In genomic region chr19:56707821-56708220, GRCh38 we compare ENCODE assay signal across 22 cellular contexts. TPM values are rescaled to one million over a fixed set of nuclear protein-coding genes. Genes with fewer than 3 reads are reported as not detected.
DNase-seq lines count a peak whose midpoint lies in the region; ATAC-seq and TF ChIP-seq lines count a peak whose summit lies in the region.
"Had no signal": no experiment of that assay in that cellular context is flagged by ENCODE, and none has a peak within 500 bp of the region (broad histone marks: within the 10 kb centered on the region; RNA-seq: fewer than 3 reads in every experiment).

No MANE protein-coding gene starts in this region.

- H3K4me3 ChIP-seq in dorsolateral prefrontal cortex (peak overlapping the region in 8 of 59 donors; percentile 3 to 30 (median 7)), GM23248 (no peak overlapping the region)
- H3K4me3 ChIP-seq in CD4-positive, alpha-beta memory T cell (ENCODE audit: low read length in 2 of 2): no peak overlapping the region

- no peaks in the 10 kb centered on the region for H3K27me3 Mint-ChIP-seq in CD4-positive, alpha-beta memory T cell
- H3K27me3 Mint-ChIP-seq: IgD-negative memory B cell had no signal

- TF ChIP-seq CTCF in dorsolateral prefrontal cortex (IDR thresholded peaks at IDR 0.05 in 54 of 56, conservative IDR thresholded peaks at IDR 0.05 in 2 of 56; ENCODE audit: low read depth in 1 of 56, partially characterized antibody in 56 of 56): peak in 12 of 56 donors; percentile 5 to 28 (median 18)

- H3K4me3 Mint-ChIP-seq in CD4-positive, alpha-beta memory T cell: no peak overlapping the region
- H3K4me3 Mint-ChIP-seq: IgD-negative memory B cell had no signal

- WGBS in GM23248 (ENCODE audit: low coverage in 1 of 2, low lambda C conversion rate in 2 of 2, missing lambda C conversion rate in 2 of 2), 2 experiments: 7 to 11% methylated on average over 3 of the region's 3 CpGs

- no peaks in the 10 kb centered on the region for H3K4me1 ChIP-seq in GM23248 (ENCODE audit: insufficient read depth)
- no peaks in the 10 kb centered on the region for H3K4me1 ChIP-seq in CD4-positive, alpha-beta memory T cell (ENCODE audit: insufficient read depth, low read length)

- CTCF ChIA-PET in CD4-positive, alpha-beta memory T cell (lab: Charles Lee; ENCODE audit: partially characterized antibody): no interaction called here

- no peaks in the 10 kb centered on the region for H3F3A ChIP-seq in GM23248 (ENCODE audit: insufficient read depth)

- H3K9me3 ChIP-seq in GM23248 (ENCODE audit: low read depth): no peaks in the 10 kb centered on the region
- peaks cover 0 to 11% of the 10 kb centered on the region in 2 donors for H3K9me3 ChIP-seq in CD4-positive, alpha-beta memory T cell (ENCODE audit: control insufficient read depth in 1 of 2, low read length in 2 of 2)

- H3K9me3 Mint-ChIP-seq in CD4-positive, alpha-beta memory T cell: peaks cover 5 to 79% (median 52%) of the 10 kb centered on the region in 8 donors

- no peaks in the 10 kb centered on the region for H3K9me2 ChIP-seq in GM23248 (ENCODE audit: insufficient read depth)

- no peak overlapping the region for H3K9ac ChIP-seq in GM23248

- H3K27ac ChIP-seq in dorsolateral prefrontal cortex (peak overlapping the region; percentile 30 to 95 (median 86)), layer of hippocampus (ENCODE audit: low read depth, low read length) (peak overlapping the region; percentile 39), GM23248 (no peak overlapping the region)
- no peak overlapping the region for H3K27ac ChIP-seq in CD4-positive, alpha-beta memory T cell (ENCODE audit: low read depth, low read length)
- H3K27ac ChIP-seq: 22Rv1, C4-2B had no signal

- intact Hi-C loops in dorsolateral prefrontal cortex (cut with DNase I): no loop called here
- intact Hi-C loops in CD4-positive, alpha-beta memory T cell (cut with micrococcal nuclease): no loop called here

- ATAC-seq in GM18867 (IDR thresholded peaks at IDR 0.05; ENCODE audit: unreplicated experiment): no peak
- ATAC-seq: PC-3 had no signal

- in situ Hi-C loops in GM23248 (cut with MboI): no loop called here

- H3K27ac Mint-ChIP-seq in CD4-positive, alpha-beta memory T cell: no peak overlapping the region
- H3K27ac Mint-ChIP-seq: IgD-negative memory B cell had no signal

- peaks cover 2 to 14% of the 10 kb centered on the region in 2 donors for H3K36me3 Mint-ChIP-seq in CD4-positive, alpha-beta memory T cell
- H3K36me3 Mint-ChIP-seq: IgD-negative memory B cell had no signal

- H3K36me3 ChIP-seq in GM23248 (ENCODE audit: low read depth): no peaks in the 10 kb centered on the region
- no peaks in the 10 kb centered on the region for H3K36me3 ChIP-seq in CD4-positive, alpha-beta memory T cell (ENCODE audit: insufficient read depth, low read length)

- DNase-seq in Ammon's horn (ENCODE audit: low spot score): peak; percentile 94
- peak in 5 of 10 donors; percentile 43 to 80 (median 59) for DNase-seq in dorsolateral prefrontal cortex
- peak; percentile 96 for DNase-seq in putamen (ENCODE audit: low spot score)
- DNase-seq in NCI-H2171 (lab: John Stamatoyannopoulos, UW): no peak
- no peak for DNase-seq in GM23248
- no peak for DNase-seq in CD4-positive, alpha-beta memory T cell
- DNase-seq: ACHN, GDM1, Karpas-422, MV-4-11, NCI-H1105 treated with DMSO at 0.1 percent for 48 hours, NCI-H1694, NCI-H2081, NCI-H446, NCI-H526, PC-3, Right ventricle myocardium superior had no signal

- no peaks in the 10 kb centered on the region for H4K20me1 ChIP-seq in GM23248 (ENCODE audit: insufficient read depth)

- H3K27me3 ChIP-seq in dorsolateral prefrontal cortex (no peaks in the 10 kb centered on the region), layer of hippocampus (ENCODE audit: control insufficient read depth, insufficient read depth, low read length) (no peaks in the 10 kb centered on the region), GM23248 (replicated peaks; ENCODE audit: insufficient read depth) (no peaks in the 10 kb centered on the region)
- no peaks in the 10 kb centered on the region for H3K27me3 ChIP-seq in CD4-positive, alpha-beta memory T cell (ENCODE audit: insufficient read depth, low read length)

- H3K4me2 ChIP-seq in GM23248 (ENCODE audit: unreplicated experiment): no peak overlapping the region

- no peaks in the 10 kb centered on the region for H3K4me1 Mint-ChIP-seq in CD4-positive, alpha-beta memory T cell
- H3K4me1 Mint-ChIP-seq: IgD-negative memory B cell had no signal

- no peak overlapping the region for H2AFZ ChIP-seq in GM23248

- no peaks in the 10 kb centered on the region for H3K79me2 ChIP-seq in GM23248 (ENCODE audit: insufficient read depth)

- POLR2A ChIA-PET in CD4-positive, alpha-beta memory T cell (lab: Charles Lee; ENCODE audit: partially characterized antibody): no interaction called here

RNA-seq across cellular contexts. Expression of gene ZNF835, which starts 36.3 kb away (rescaled TPM):
- 10 to 100 TPM in 70 of 120 experiments, 1 to 10 TPM in 50; 4.6 to 16.9 (median 10.4) TPM for total RNA-seq in dorsolateral prefrontal cortex
- not detected in 2 replicates for total RNA-seq in GM23248 (2014; rRNA removed; shearing (Covaris generic))
- 0.09 TPM in 1 of 2 replicates, not detected in the other for polyA plus RNA-seq in GM23248 (2016; fragmentation: Nextera tagmentation; extraction: Ambion mirVana)
- 1 to 10 TPM; 3.2 to 3.8 TPM for total RNA-seq in CD4-positive, alpha-beta memory T cell
- 1 to 10 TPM in 1 of 2 donors, under 1 TPM in 1; 0.64 to 3.7 TPM for polyA plus RNA-seq in CD4-positive, alpha-beta memory T cell
- total RNA-seq: PC-3 had no signal

Comparison
In these comparisons a context has a peak if more than half of its experiments do, and no peak if none do; other contexts are left out.
1. DNase-seq: peak in Ammon's horn (single experiment) and putamen (single experiment); none in NCI-H2171 (single experiment), GM23248 (single experiment) and CD4-positive, alpha-beta memory T cell (0 of 5).
2. H3K27ac ChIP-seq: peak in dorsolateral prefrontal cortex (59 of 59) and layer of hippocampus (single experiment); none in GM23248 (single experiment) and CD4-positive, alpha-beta memory T cell (single experiment).